ENCODE assay signal across 13 cellular contexts in genomic region chr10:7486533-7486932, GRCh38.
"Had no signal": no experiment of that assay in that cellular context is flagged by ENCODE, and none has a peak within 500 bp of the region (broad histone marks: within the 10 kb centered on the region; RNA-seq: fewer than 3 reads in every experiment).

No MANE protein-coding gene starts in this region.

- H3K27ac Mint-ChIP-seq: activated naive CD4-positive, alpha-beta T cell treated with anti-CD3 and anti-CD28 coated beads for 36 hours; activated T-cell treated with anti-CD3 and anti-CD28 coated beads, Interleukin-2, amount 50 U/mL, for 72 hours had no signal

- FAIRE-seq: bronchial epithelial cell, urothelium cell line had no signal

- H3K4me3 ChIP-seq: lung, skin epidermis, stomach, thoracic aorta had no signal

- H3K27ac ChIP-seq: stomach, thoracic aorta had no signal

- H3K9me3 ChIP-seq: stomach, thoracic aorta had no signal

- H3K4me3 Mint-ChIP-seq: activated naive CD4-positive, alpha-beta T cell treated with anti-CD3 and anti-CD28 coated beads for 36 hours had no signal

- H3K36me3 ChIP-seq: stomach, thoracic aorta had no signal

- DNase-seq: activated CD4-positive, alpha-beta T cell treated with anti-CD3 and anti-CD28 coated beads, Interleukin-2, amount 50 U/mL, for 4 hours; activated naive CD4-positive, alpha-beta T cell treated with anti-CD3 and anti-CD28 coated beads for 36 hours; activated T-cell treated with anti-CD3 and anti-CD28 coated beads, Interleukin-2, amount 50 U/mL, for 72 hours; midbrain; posterior cingulate gyrus; stimulated activated CD4-positive, alpha-beta T cell treated with anti-CD3 and anti-CD28 coated beads, Interleukin-4, amount 100 ng/mL, for 4 hours; stomach had no signal

- ATAC-seq: activated T-cell treated with anti-CD3 and anti-CD28 coated beads, Interleukin-2, amount 50 U/mL, for 72 hours; esophagus mucosa had no signal

- H3K9me3 Mint-ChIP-seq: activated T-cell treated with anti-CD3 and anti-CD28 coated beads, Interleukin-2, amount 50 U/mL, for 72 hours had no signal
